1 cellular context compared by ENCODE assay signal in genomic region chr19:18117692-18118378, GRCh38.
TF ChIP-seq lines count a peak whose summit lies in the region.

No MANE protein-coding gene starts in this region.

TF ChIP-seq in GM23338, 12 proteins besides CTCF, POLR2A, EP300 and RAD21 (continued from another document):
- TF ChIP-seq ZNF462 (CRISPR knock-in tag; IDR thresholded peaks at IDR 0.05), result no peak
- no peak for TF ChIP-seq ETS1 (IDR thresholded peaks at IDR 0.05)
- no peak for TF ChIP-seq ZNF331 (CRISPR knock-in tag; IDR thresholded peaks at IDR 0.05; ENCODE audit: low read depth)
- TF ChIP-seq CREB1 (CRISPR knock-in tag; IDR thresholded peaks at IDR 0.05; ENCODE audit: low read depth), result no peak
